23 cellular contexts compared by ENCODE assay signal in genomic region chr2:100223502-100223901, GRCh38.
DNase-seq lines count a peak whose midpoint lies in the region; ATAC-seq, FAIRE-seq and TF ChIP-seq lines count a peak whose summit lies in the region.
"Had no signal": no experiment of that assay in that cellular context is flagged by ENCODE, and none has a peak within 500 bp of the region (broad histone marks: within the 10 kb centered on the region; RNA-seq: fewer than 3 reads in every experiment).

No MANE protein-coding gene starts in this region.

- no peaks in the 10 kb centered on the region for H3K4me1 Mint-ChIP-seq in H9
- peaks cover 14% of the 10 kb centered on the region for H3K4me1 Mint-ChIP-seq in stimulated activated memory B cell treated with anti-CD40 and anti-IgM and Interleukin-4, amounts not matched to agents 10 μg/mL and 1 μg/mL and 100 μg/mL, for 72 hours

- no peaks in the 10 kb centered on the region for H3K36me3 ChIP-seq in bronchial epithelial cell (ENCODE audit: control insufficient read depth, insufficient read depth, low read length)
- H3K36me3 ChIP-seq: BLaER1 treated with 17β-estradiol and CSF1 and Interleukin-3, amounts not matched to agents 10 nM and 100 nM had no signal

- WGBS in H9 (ENCODE audit: extremely low coverage, insufficient read length, low lambda C conversion rate) = no CpG with 5 or more reads among the region's 6 CpGs

- no peak overlapping the region for H3K4me2 ChIP-seq in H9 (ENCODE audit: insufficient read depth, insufficient read length, low read length)
- H3K4me2 ChIP-seq: A549; BLaER1 treated with 17β-estradiol and CSF1 and Interleukin-3, amounts not matched to agents 10 nM and 100 nM had no signal

- TF ChIP-seq CTCF in H9 (conservative IDR thresholded peaks at IDR 0.05) (no peak), bronchial epithelial cell (IDR thresholded peaks at IDR 0.05; ENCODE audit: insufficient read depth, low read length, severe bottlenecking) (no peak), omental fat pad (IDR thresholded peaks at IDR 0.05) (no peak)

- no peak overlapping the region for H3K4me3 Mint-ChIP-seq in H9
- no peak overlapping the region for H3K4me3 Mint-ChIP-seq in stimulated activated memory B cell treated with anti-CD40 and anti-IgM and Interleukin-4, amounts not matched to agents 10 μg/mL and 1 μg/mL and 100 μg/mL, for 72 hours
- H3K4me3 Mint-ChIP-seq: B cell; CD4-positive, alpha-beta T cell; CD8-positive, alpha-beta T cell had no signal

- no peaks in the 10 kb centered on the region for H3K9me3 ChIP-seq in H9 (ENCODE audit: control insufficient read depth, low read depth, low read length)
- H3K9me3 ChIP-seq: A549 had no signal

- H4K5ac ChIP-seq in H9 (ENCODE audit: insufficient read length, low read depth, low read length) = peak overlapping the region; percentile 36

- no peak overlapping the region for H3K56ac ChIP-seq in H9 (ENCODE audit: insufficient read length, low read depth, low read length)

- no peak overlapping the region for H3K9ac ChIP-seq in H9 (ENCODE audit: extremely low read depth, insufficient read length, low read length)
- H3K9ac ChIP-seq: BLaER1 treated with 17β-estradiol and CSF1 and Interleukin-3, amounts not matched to agents 10 nM and 100 nM had no signal

- H3K14ac ChIP-seq in H9 (ENCODE audit: insufficient read depth, low read length) = peak overlapping the region; percentile 28; the same call in 1 of the 2 replicates

- H3K23ac ChIP-seq in H9 (ENCODE audit: insufficient read length, low read depth, low read length) = peak overlapping the region; percentile 36

- H4K20me1 ChIP-seq in H9 (ENCODE audit: control insufficient read depth, insufficient read depth, insufficient read length) = no peaks in the 10 kb centered on the region
- H4K20me1 ChIP-seq: BLaER1 treated with 17β-estradiol and CSF1 and Interleukin-3, amounts not matched to agents 10 nM and 100 nM had no signal

- H2AFZ ChIP-seq in H9 (ENCODE audit: low read length) = no peak overlapping the region

- no peak overlapping the region for H2BK15ac ChIP-seq in H9 (ENCODE audit: low read depth, low read length)

- H3K4me3 ChIP-seq in bronchial epithelial cell (ENCODE audit: low read depth, low read length) = no peak overlapping the region
- H3K4me3 ChIP-seq: A549; BLaER1 treated with 17β-estradiol and CSF1 and Interleukin-3, amounts not matched to agents 10 nM and 100 nM; GM12878 had no signal

- no peaks in the 10 kb centered on the region; a peak in 1 of 5 replicates for H3K9me3 Mint-ChIP-seq in H9
- H3K9me3 Mint-ChIP-seq in stimulated activated memory B cell treated with anti-CD40 and anti-IgM and Interleukin-4, amounts not matched to agents 10 μg/mL and 1 μg/mL and 100 μg/mL, for 72 hours = no peaks in the 10 kb centered on the region
- H3K9me3 Mint-ChIP-seq: CD4-positive, alpha-beta T cell; CD8-positive, alpha-beta T cell had no signal

- no peak overlapping the region for H2BK12ac ChIP-seq in H9 (ENCODE audit: insufficient read length, low read depth, low read length)

- no peak overlapping the region for H3K27ac Mint-ChIP-seq in H9
- peak overlapping the region; percentile 16 for H3K27ac Mint-ChIP-seq in stimulated activated memory B cell treated with anti-CD40 and anti-IgM and Interleukin-4, amounts not matched to agents 10 μg/mL and 1 μg/mL and 100 μg/mL, for 72 hours
- H3K27ac Mint-ChIP-seq: B cell; CD4-positive, alpha-beta T cell; CD8-positive, alpha-beta T cell had no signal

- no peaks in the 10 kb centered on the region for H3K23me2 ChIP-seq in H9 (ENCODE audit: insufficient read length, low read depth, low read length, poor library complexity, severe bottlenecking)

- no peaks in the 10 kb centered on the region; a peak in 1 of 7 replicates for H3K36me3 Mint-ChIP-seq in H9 (ENCODE audit: insufficient read depth in 1 of 3, low read depth in 3 of 3)
- no peaks in the 10 kb centered on the region for H3K36me3 Mint-ChIP-seq in stimulated activated memory B cell treated with anti-CD40 and anti-IgM and Interleukin-4, amounts not matched to agents 10 μg/mL and 1 μg/mL and 100 μg/mL, for 72 hours
- H3K36me3 Mint-ChIP-seq: CD8-positive, alpha-beta T cell had no signal

- no peak overlapping the region for H2BK20ac ChIP-seq in H9 (ENCODE audit: low read depth, low read length, poor library complexity, severe bottlenecking)

- H3K4ac ChIP-seq in H9 (ENCODE audit: low read depth, low read length) = no peak overlapping the region

- H2BK120ac ChIP-seq in H9 (ENCODE audit: low read depth, low read length, poor library complexity, severe bottlenecking) = no peak overlapping the region

- H3K27ac ChIP-seq in H9 (ENCODE audit: insufficient read length, low read depth, low read length) = no peak overlapping the region
- H3K27ac ChIP-seq: 22Rv1; A549; BLaER1 treated with 17β-estradiol and CSF1 and Interleukin-3, amounts not matched to agents 10 nM and 100 nM; C4-2B had no signal

- H2AK5ac ChIP-seq in H9 (ENCODE audit: insufficient read length, low read length) = no peak overlapping the region

- H3K79me2 ChIP-seq in H9 (ENCODE audit: insufficient read depth, low read length) = no peaks in the 10 kb centered on the region

- no peak overlapping the region for H3T11ph ChIP-seq in H9 (ENCODE audit: low read length)

- DNase-seq in H9 (no peak), MV-4-11 (lab: John Stamatoyannopoulos, UW) (peak; percentile 18), bronchial epithelial cell (ENCODE audit: low read depth) (no peak), DMS153 treated with DMSO at 0.1 percent for 48 hours (lab: John Stamatoyannopoulos, UW; ENCODE audit: unreplicated experiment) (no peak), COR-L47 (lab: John Stamatoyannopoulos, UW) (no peak), omental fat pad (ENCODE audit: low spot score) (no peak)
- DNase-seq: AML-193; CD4-positive, alpha-beta T cell; CD8-positive, alpha-beta T cell; DMS 273 treated with DMSO at 0.1 percent for 48 hours; DMS153; GF-D8 had no signal

- peaks cover 40% of the 10 kb centered on the region for H3K27me3 Mint-ChIP-seq in H9 (ENCODE audit: low read depth)
- H3K27me3 Mint-ChIP-seq in stimulated activated memory B cell treated with anti-CD40 and anti-IgM and Interleukin-4, amounts not matched to agents 10 μg/mL and 1 μg/mL and 100 μg/mL, for 72 hours = peaks cover 13% of the 10 kb centered on the region

- H4K91ac ChIP-seq in H9 (ENCODE audit: insufficient read length, low read depth, low read length) = no peak overlapping the region

- H2BK5ac ChIP-seq in H9 (ENCODE audit: insufficient read length, low read length) = no peak overlapping the region

- no peaks in the 10 kb centered on the region for H3K79me1 ChIP-seq in H9 (ENCODE audit: insufficient read depth, low read depth, low read length, poor library complexity, severe bottlenecking)

- FAIRE-seq in bronchial epithelial cell (lab: Jason Lieb, UNC) = peak; percentile 86
- FAIRE-seq: A549, G401.6, GM12878, GM12892, GM18507 had no signal

- H3K27me3 ChIP-seq in H9 (ENCODE audit: insufficient read depth, low read length) = no peaks in the 10 kb centered on the region
- no peaks in the 10 kb centered on the region for H3K27me3 ChIP-seq in bronchial epithelial cell (ENCODE audit: control insufficient read depth, insufficient read depth, low read length)
- H3K27me3 ChIP-seq: BLaER1 treated with 17β-estradiol and CSF1 and Interleukin-3, amounts not matched to agents 10 nM and 100 nM had no signal

- H3K18ac ChIP-seq in H9 (ENCODE audit: insufficient read length, low read depth, low read length) = no peak overlapping the region

- no peak overlapping the region for H4K8ac ChIP-seq in H9 (replicated peaks; ENCODE audit: insufficient read length, low read depth, low read length)

- ATAC-seq in stimulated activated memory B cell treated with anti-CD40 and anti-IgM and Interleukin-4, amounts not matched to agents 10 μg/mL and 1 μg/mL and 100 μg/mL, for 72 hours = no peak
- ATAC-seq in omental fat pad (ENCODE audit: low FRiP score) = no peak
- ATAC-seq in HG03565 (IDR thresholded peaks at IDR 0.05; ENCODE audit: unreplicated experiment) = no peak
- ATAC-seq: A549; CD8-positive, alpha-beta T cell; GM12878 had no signal

- no peaks in the 10 kb centered on the region for H3K4me1 ChIP-seq in H9 (ENCODE audit: insufficient read depth, low read length)
- H3K4me1 ChIP-seq: A549 had no signal
